Comparison of ENCODE assay signal across 12 cellular contexts in genomic region chr1:115084902-115085505, GRCh38. TPM values are rescaled to one million over a fixed set of nuclear protein-coding genes. Genes with fewer than 3 reads are reported as not detected.
DNase-seq lines count a peak whose midpoint lies in the region; ATAC-seq and TF ChIP-seq lines count a peak whose summit lies in the region.
"Had no signal": no experiment of that assay in that cellular context is flagged by ENCODE, and none has a peak within 500 bp of the region (broad histone marks: within the 10 kb centered on the region; RNA-seq: fewer than 3 reads in every experiment).

No MANE protein-coding gene starts in this region.

- intact Hi-C loops in colonic mucosa (cut with DNase I), result no loop called here
- intact Hi-C loops in mucosa of descending colon (cut with DNase I, micrococcal nuclease), result no loop called here

- no peaks in the 10 kb centered on the region for H3K79me1 ChIP-seq in mesendoderm (ENCODE audit: low read length)

- H3K9me3 ChIP-seq in colonic mucosa (no peaks in the 10 kb centered on the region), mucosa of descending colon (no peaks in the 10 kb centered on the region)

- H3K9ac ChIP-seq in colonic mucosa (ENCODE audit: low read depth in 2 of 2, low read length in 2 of 2) (peak overlapping the region in 1 of 2 donors; percentile 1), mesendoderm (ENCODE audit: low read length) (no peak overlapping the region)

- peak; percentile 58 for DNase-seq in DMS 273 treated with DMSO at 0.1 percent for 48 hours (lab: John Stamatoyannopoulos, UW)
- DNase-seq in colonic mucosa, result no peak
- DNase-seq in kidney glomerular epithelial cell (lab: John Stamatoyannopoulos, UW), result peak; percentile 62
- peak; percentile 43 for DNase-seq in pulmonary artery endothelial cell (ENCODE audit: low read depth, low spot score)
- no peak for DNase-seq in NCI-H187 treated with DMSO at 0.1 percent for 48 hours (lab: John Stamatoyannopoulos, UW)
- no peak for DNase-seq in activated CD8-positive, alpha-beta memory T cell treated with anti-CD3 and anti-CD28 coated beads, Interleukin-2, amount 50 U/mL, for 48 hours
- DNase-seq in mesendoderm, result no peak
- no peak for DNase-seq in mucosa of descending colon
- DNase-seq: H7, MM.1S, NCI-H510A treated with DMSO at 0.1 percent for 48 hours had no signal

- H3K4me1 ChIP-seq in colonic mucosa (no peaks in the 10 kb centered on the region), mesendoderm (ENCODE audit: control insufficient read depth, low read depth, low read length) (no peaks in the 10 kb centered on the region), mucosa of descending colon (ENCODE audit: low read depth) (no peaks in the 10 kb centered on the region)

- no peak overlapping the region for H2BK120ac ChIP-seq in mesendoderm (ENCODE audit: low read depth, low read length)

- H2BK5ac ChIP-seq in mesendoderm (ENCODE audit: low read length), result no peak overlapping the region

- H3K23ac ChIP-seq in mesendoderm (ENCODE audit: low read length), result no peak overlapping the region

- peak overlapping the region; percentile 24 for H3K27ac ChIP-seq in colonic mucosa
- no peak overlapping the region for H3K27ac ChIP-seq in mesendoderm (ENCODE audit: low read depth, low read length)
- H3K27ac ChIP-seq: VCaP had no signal

- no CpG with 5 or more reads among the region's 9 CpGs for WGBS in mesendoderm (ENCODE audit: extremely low coverage, insufficient coverage, low lambda C conversion rate)

- H2AK5ac ChIP-seq in mesendoderm (ENCODE audit: low read length), result no peak overlapping the region

- no peak overlapping the region for H3K56ac ChIP-seq in mesendoderm (ENCODE audit: low read length)

- no peak overlapping the region for H2BK15ac ChIP-seq in mesendoderm (replicated peaks; ENCODE audit: low read depth)

- H3K18ac ChIP-seq in mesendoderm (ENCODE audit: low read length), result no peak overlapping the region

- no peaks in the 10 kb centered on the region for H3K36me3 ChIP-seq in colonic mucosa
- H3K36me3 ChIP-seq in mesendoderm (ENCODE audit: control insufficient read depth, insufficient read depth, low read length), result no peaks in the 10 kb centered on the region
- H3K36me3 ChIP-seq in mucosa of descending colon (ENCODE audit: low read depth), result no peaks in the 10 kb centered on the region

- H4K8ac ChIP-seq in mesendoderm (ENCODE audit: low read depth, low read length), result no peak overlapping the region

- H3K4me3 ChIP-seq in colonic mucosa (no peak overlapping the region), mesendoderm (ENCODE audit: low read length) (no peak overlapping the region), mucosa of descending colon (no peak overlapping the region)

- H3K4ac ChIP-seq in mesendoderm (ENCODE audit: low read depth, low read length), result no peak overlapping the region

- H3K79me2 ChIP-seq in mesendoderm (ENCODE audit: control insufficient read depth, insufficient read depth, low read length), result no peaks in the 10 kb centered on the region

- H4K5ac ChIP-seq in mesendoderm (ENCODE audit: low read length), result no peak overlapping the region

- no peaks in the 10 kb centered on the region for H3K27me3 ChIP-seq in colonic mucosa
- no peaks in the 10 kb centered on the region for H3K27me3 ChIP-seq in mesendoderm (ENCODE audit: insufficient read depth, low read length, poor library complexity)

- TF ChIP-seq CTCF in colonic mucosa (IDR thresholded peaks at IDR 0.05) (no peak), mucosa of descending colon (IDR thresholded peaks at IDR 0.05) (no peak)

- no peak for ATAC-seq in mucosa of descending colon

- no peak overlapping the region for H3K4me2 ChIP-seq in mesendoderm (ENCODE audit: low read length)

RNA-seq across cellular contexts. Expression of gene TSPAN2, which starts 4.3 kb away (rescaled TPM):
- total RNA-seq in colonic mucosa (10 to 100 TPM in 1 of 2 donors, 1 to 10 TPM in 1; 2.1 to 14.6 TPM), pulmonary artery endothelial cell (0.39 and 0.86 TPM in 2 replicates), mucosa of descending colon (10 to 100 TPM in 1 of 3 donors, 1 to 10 TPM in 2; 4.3 to 84.2 (median 6.3) TPM)
- polyA plus RNA-seq in mesendoderm (2013, experiment 1 of 2), result 3.9 TPM
- 4.5 TPM for polyA plus RNA-seq in mesendoderm (2013, experiment 2 of 2)

RNA-seq across cellular contexts. Expression of gene TSHB, which starts 55.4 kb away (rescaled TPM):
- total RNA-seq in colonic mucosa (not detected), pulmonary artery endothelial cell (not detected in 2 replicates), mucosa of descending colon (not detected)
- polyA plus RNA-seq in mesendoderm (2013, experiment 1 of 2), result not detected
- not detected for polyA plus RNA-seq in mesendoderm (2013, experiment 2 of 2)
- total RNA-seq: H7 had no signal

Comparison
In these comparisons a context has a peak if more than half of its experiments do, and no peak if none do; other contexts are left out.
1. DNase-seq: peak in DMS 273 treated with DMSO at 0.1 percent for 48 hours (single experiment), kidney glomerular epithelial cell (single experiment) and pulmonary artery endothelial cell (single experiment); none in colonic mucosa (single experiment), NCI-H187 treated with DMSO at 0.1 percent for 48 hours (single experiment), activated CD8-positive, alpha-beta memory T cell treated with anti-CD3 and anti-CD28 coated beads, Interleukin-2, amount 50 U/mL, for 48 hours (single experiment), mesendoderm (single experiment) and mucosa of descending colon (0 of 3).